1 cellular context compared by ENCODE assay signal in genomic region chr13:43023244-43023931, GRCh38.
A peak's percentile ranks its signal among the peaks of the same experiment; 100 is the strongest.
TF ChIP-seq lines count a peak whose summit lies in the region.

Gene DNAJC15, plus strand, starts transcription at chr13:43023586. Its CDS starts 41 bp downstream, at chr13:43023627.

TF ChIP-seq in HepG2, 621 proteins besides CTCF, POLR2A, EP300 and RAD21 (continued from another document and continues in another):
- no peak for TF ChIP-seq ZNF646 (CRISPR knock-in tag; IDR thresholded peaks at IDR 0.05)
- no peak for TF ChIP-seq ATF4 (CRISPR knock-in tag; IDR thresholded peaks at IDR 0.05)
- 0 out of 2 replicates have a peak, but pooled peaks have one; percentile 24 for TF ChIP-seq ZBTB44 (CRISPR knock-in tag; IDR thresholded peaks at IDR 0.05)
- no peak for TF ChIP-seq HBP1 (CRISPR knock-in tag; IDR thresholded peaks at IDR 0.05; ENCODE audit: low read depth)
- peak; percentile 84 for TF ChIP-seq ZNF501 (CRISPR knock-in tag; IDR thresholded peaks at IDR 0.05)
- TF ChIP-seq ZNF275 (CRISPR knock-in tag; IDR thresholded peaks at IDR 0.05; ENCODE audit: borderline replicate concordance) = no peak
- peak; percentile 92 for TF ChIP-seq KDM2A (CRISPR knock-in tag; IDR thresholded peaks at IDR 0.05; ENCODE audit: borderline replicate concordance, low read depth)
- no peak for TF ChIP-seq JARID2 (CRISPR knock-in tag; IDR thresholded peaks at IDR 0.05; ENCODE audit: insufficient replicate concordance)
- peak; percentile 80; the same call in 1 of the 2 replicates for TF ChIP-seq ZNF280D (CRISPR knock-in tag; IDR thresholded peaks at IDR 0.05)
- TF ChIP-seq MEIS2 (CRISPR knock-in tag; IDR thresholded peaks at IDR 0.05) = no peak
- 0 out of 2 replicates have a peak, but pooled peaks have one; percentile 54 for TF ChIP-seq ZNF691 (CRISPR knock-in tag; IDR thresholded peaks at IDR 0.05; ENCODE audit: borderline replicate concordance, low read depth)
- TF ChIP-seq HNF4G (IDR thresholded peaks at IDR 0.05; ENCODE audit: borderline replicate concordance, low read depth, low read length) = peak; percentile 73
- TF ChIP-seq HNF4G (CRISPR knock-in tag; IDR thresholded peaks at IDR 0.05; ENCODE audit: borderline replicate concordance, low read depth) = peak; percentile 74; the same call in 1 of the 2 replicates
- TF ChIP-seq AGO2 (optimal IDR thresholded peaks at IDR 0.05; ENCODE audit: low read depth, low read length) = peak; percentile 47
- TF ChIP-seq ZSCAN20 (CRISPR knock-in tag; IDR thresholded peaks at IDR 0.05; ENCODE audit: borderline replicate concordance) = no peak
- TF ChIP-seq MBNL3 (CRISPR knock-in tag; conservative IDR thresholded peaks at IDR 0.05) = no peak
- TF ChIP-seq ISL2 (CRISPR knock-in tag; IDR thresholded peaks at IDR 0.05) = no peak
- TF ChIP-seq BRF2 (CRISPR knock-in tag; IDR thresholded peaks at IDR 0.05) = 0 out of 2 replicates have a peak, but pooled peaks have one; percentile 65
- TF ChIP-seq NBN (conservative IDR thresholded peaks at IDR 0.05) = no peak
- no peak for TF ChIP-seq ZNF775 (CRISPR knock-in tag; IDR thresholded peaks at IDR 0.05; ENCODE audit: borderline replicate concordance)
- no peak for TF ChIP-seq ZFP36L1 (CRISPR knock-in tag; IDR thresholded peaks at IDR 0.05)
- no peak for TF ChIP-seq ZNF569 (CRISPR knock-in tag; IDR thresholded peaks at IDR 0.05; ENCODE audit: borderline replicate concordance)
- peak; percentile 78 for TF ChIP-seq PATZ1 (CRISPR knock-in tag; IDR thresholded peaks at IDR 0.05)
- TF ChIP-seq TRAFD1 (CRISPR knock-in tag; IDR thresholded peaks at IDR 0.05; ENCODE audit: borderline replicate concordance) = no peak
- peak; percentile 67; the same call in 1 of the 2 replicates for TF ChIP-seq ZNF564 (CRISPR knock-in tag; IDR thresholded peaks at IDR 0.05)
- TF ChIP-seq PCBP1 (IDR thresholded peaks at IDR 0.05; ENCODE audit: borderline replicate concordance, low read depth, low read length) = 0 out of 2 replicates have a peak, but pooled peaks have one; percentile 30
- peak; percentile 83 for TF ChIP-seq ZMYM3 (CRISPR knock-in tag; IDR thresholded peaks at IDR 0.05)
- TF ChIP-seq ZNF446 (CRISPR knock-in tag; IDR thresholded peaks at IDR 0.05) = no peak
- peak; percentile 75; the same call in 1 of the 2 replicates for TF ChIP-seq MXD3 (CRISPR knock-in tag; IDR thresholded peaks at IDR 0.05)
- TF ChIP-seq ZBTB34 (CRISPR knock-in tag; IDR thresholded peaks at IDR 0.05) = 0 out of 2 replicates have a peak, but pooled peaks have one; percentile 21
- no peak for TF ChIP-seq ARNT (IDR thresholded peaks at IDR 0.05)
